ENCODE assay signal across 5 cellular contexts in the genomic region with DNA sequence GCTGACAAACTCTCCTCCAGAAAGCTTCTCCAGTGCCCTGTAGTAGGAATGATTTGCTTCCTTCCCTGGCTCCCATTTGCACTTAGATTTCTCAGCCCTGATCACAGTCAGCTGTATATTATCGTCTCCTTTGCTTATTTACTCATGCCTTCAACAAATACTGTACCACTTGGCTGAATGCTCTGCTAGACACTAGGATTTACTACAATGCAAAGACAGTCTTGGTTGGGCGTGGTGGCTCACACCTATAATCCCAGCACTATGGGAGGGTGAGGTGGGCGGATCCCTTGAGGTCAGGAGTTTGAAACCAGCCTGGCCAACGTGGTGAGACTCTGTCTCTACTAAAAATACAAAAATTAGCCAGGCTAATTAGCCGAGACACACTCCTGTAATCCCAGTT. TPM values are rescaled to one million over a fixed set of nuclear protein-coding genes. Genes with fewer than 3 reads are reported as not detected.
"Had no signal": no experiment of that assay in that cellular context is flagged by ENCODE, and none has a peak within 500 bp of the region (broad histone marks: within the 10 kb centered on the region; RNA-seq: fewer than 3 reads in every experiment).

No MANE protein-coding gene starts in this region.

RNA-seq across cellular contexts. Expression of a gene that starts 43.0 kb away (rescaled TPM):
- total RNA-seq: H1, H9, HT1080, IMR-90, K562 had no signal
